8 cellular contexts compared by ENCODE assay signal in genomic region chr18:21704603-21705364, GRCh38. TPM values are rescaled to one million over a fixed set of nuclear protein-coding genes. Genes with fewer than 3 reads are reported as not detected.
DNase-seq lines count a peak whose midpoint lies in the region; TF ChIP-seq lines count a peak whose summit lies in the region.

TSS of gene ABHD3 (minus strand) at chr18:21704774. CDS start at chr18:21704665, 109 bp downstream.

- peak within 1 kb of the TSS; percentile 64 for H3K9ac ChIP-seq in SK-N-SH

- peak within 1 kb of the TSS; percentile 100 for H2AFZ ChIP-seq in SK-N-SH (ENCODE audit: low read depth)

- H3K79me2 ChIP-seq in SK-N-SH (ENCODE audit: insufficient read depth) = no peaks in the 10 kb centered on the region

- peak within 1 kb of the TSS; percentile 75 for H3K4me2 ChIP-seq in SK-N-SH

- no peaks in the 10 kb centered on the region for H4K20me1 ChIP-seq in SK-N-SH (ENCODE audit: insufficient read depth)

- H3K36me3 ChIP-seq in SK-N-SH (replicated peaks in 1 of 2; ENCODE audit: control insufficient read depth in 1 of 2, insufficient read depth in 2 of 2, low read length in 1 of 2) (no peaks in the 10 kb centered on the region), thymus (ENCODE audit: control insufficient read depth, insufficient read depth) (no peaks in the 10 kb centered on the region)

- TF ChIP-seq CTCF in HFF-Myc (IDR thresholded peaks at IDR 0.05; ENCODE audit: low read depth, low read length, missing control alignments) = no peak
- TF ChIP-seq CTCF in SK-N-SH (IDR thresholded peaks at IDR 0.05) = peak; percentile 33; the same call in 1 of the 2 replicates
- peak; percentile 58 for TF ChIP-seq CTCF in glutamatergic neuron (IDR thresholded peaks at IDR 0.05; ENCODE audit: partially characterized antibody, unreplicated experiment)
- TF ChIP-seq CTCF in osteocyte (IDR thresholded peaks at IDR 0.05) = peak; percentile 49

- no peaks in the 10 kb centered on the region for H3K9me2 ChIP-seq in SK-N-SH

- peaks cover 13% of the 10 kb centered on the region for H3F3A ChIP-seq in SK-N-SH (replicated peaks; ENCODE audit: insufficient read depth)

- no peak for DNase-seq in HFF-Myc (ENCODE audit: extremely low read depth, low read depth)
- peak; percentile 91 for DNase-seq in NAMALWA (ENCODE audit: low spot score)
- DNase-seq in SK-N-SH = peak; percentile 95
- DNase-seq in glutamatergic neuron = peak; percentile 92
- peak; percentile 97 for DNase-seq in osteocyte (ENCODE audit: extremely low spot score, unreplicated experiment)

- no peaks in the 10 kb centered on the region for H3K27me3 Mint-ChIP-seq in activated naive CD4-positive, alpha-beta T cell treated with anti-CD3 and anti-CD28 coated beads, Interleukin-2, amount 50 U/mL, for 24 hours
- H3K27me3 Mint-ChIP-seq in glutamatergic neuron (ENCODE audit: unreplicated experiment) (peaks cover 9% of the 10 kb centered on the region), osteocyte (ENCODE audit: unreplicated experiment) (no peaks in the 10 kb centered on the region)

- H3K27ac ChIP-seq in SK-N-SH (ENCODE audit: low read depth in 2 of 2, low read length in 1 of 2) = peak within 1 kb of the TSS; percentile 56 to 64
- H3K27ac ChIP-seq in thymus (ENCODE audit: low read depth) = peak within 1 kb of the TSS; percentile 95

- peak; percentile 7; the same call in 1 of the 2 replicates for TF ChIP-seq RAD21 in SK-N-SH (IDR thresholded peaks at IDR 0.05; ENCODE audit: low read length)

- H3K4me3 Mint-ChIP-seq in activated naive CD4-positive, alpha-beta T cell treated with anti-CD3 and anti-CD28 coated beads, Interleukin-2, amount 50 U/mL, for 24 hours = peak within 1 kb of the TSS; percentile 93
- peak within 1 kb of the TSS; percentile 90 for H3K4me3 Mint-ChIP-seq in glutamatergic neuron (ENCODE audit: unreplicated experiment)
- H3K4me3 Mint-ChIP-seq in osteocyte (ENCODE audit: unreplicated experiment) = peak within 1 kb of the TSS; percentile 87

- H3K4me1 Mint-ChIP-seq in activated naive CD4-positive, alpha-beta T cell treated with anti-CD3 and anti-CD28 coated beads, Interleukin-2, amount 50 U/mL, for 24 hours = peaks cover 26% of the 10 kb centered on the region
- H3K4me1 Mint-ChIP-seq in glutamatergic neuron (ENCODE audit: low read depth, unreplicated experiment) (peaks cover 12% of the 10 kb centered on the region), osteocyte (ENCODE audit: unreplicated experiment) (peaks cover 20% of the 10 kb centered on the region)

- CTCF ChIA-PET in SK-N-SH (lab: Yijun Ruan, JAX) = interaction anchor here (0.8 to 1.6 kb wide), 5 partner anchors 18 to 105 kb away, joined by 3 to 6 read pairs (median 3); partner anchors contain the start of gene ESCO1

- H3K4me1 ChIP-seq in SK-N-SH (ENCODE audit: control insufficient read depth in 1 of 2, insufficient read depth in 2 of 2, low read depth in 1 of 2, low read length in 1 of 2) (peaks cover 0 to 4% of the 10 kb centered on the region in 2 experiments; a peak in 2 of 4 replicates), thymus (ENCODE audit: control insufficient read depth, insufficient read depth, low read length) (peaks cover 14% of the 10 kb centered on the region)

- H3K4me3 ChIP-seq in GM08714 (ENCODE audit: low read length) (peak within 1 kb of the TSS; percentile 95), HFF-Myc (replicated peaks; ENCODE audit: low read depth, low read length) (peak within 1 kb of the TSS; percentile 69), SK-N-SH (ENCODE audit: low read depth in 2 of 2, low read length in 1 of 2) (peak within 1 kb of the TSS; percentile 71 to 87), thymus (ENCODE audit: low read length) (peak within 1 kb of the TSS; percentile 83)

- H3K9me3 Mint-ChIP-seq in activated naive CD4-positive, alpha-beta T cell treated with anti-CD3 and anti-CD28 coated beads, Interleukin-2, amount 50 U/mL, for 24 hours = no peaks in the 10 kb centered on the region
- H3K9me3 Mint-ChIP-seq in glutamatergic neuron (ENCODE audit: unreplicated experiment) (peaks cover 8% of the 10 kb centered on the region), osteocyte (ENCODE audit: unreplicated experiment) (no peaks in the 10 kb centered on the region)

- no peaks in the 10 kb centered on the region for H3K27me3 ChIP-seq in SK-N-SH (ENCODE audit: insufficient read depth)
- no peaks in the 10 kb centered on the region for H3K27me3 ChIP-seq in thymus (ENCODE audit: control insufficient read depth, insufficient read depth)

- no peaks in the 10 kb centered on the region for H3K9me3 ChIP-seq in SK-N-SH
- no peaks in the 10 kb centered on the region for H3K9me3 ChIP-seq in thymus (ENCODE audit: control insufficient read depth)

- POLR2A ChIA-PET in SK-N-SH (lab: Yijun Ruan, JAX) = interaction anchor here (0.6 to 1.5 kb wide), 4 partner anchors 9 to 104 kb away, joined by 3 to 17 read pairs (median 4); partner anchors contain the start of genes ESCO1 and MIB1

- H3K36me3 Mint-ChIP-seq in activated naive CD4-positive, alpha-beta T cell treated with anti-CD3 and anti-CD28 coated beads, Interleukin-2, amount 50 U/mL, for 24 hours = peaks cover 2% of the 10 kb centered on the region
- H3K36me3 Mint-ChIP-seq in glutamatergic neuron (ENCODE audit: unreplicated experiment) = no peaks in the 10 kb centered on the region
- H3K36me3 Mint-ChIP-seq in osteocyte (ENCODE audit: unreplicated experiment) = no peaks in the 10 kb centered on the region

- peak within 1 kb of the TSS; percentile 86 for H3K27ac Mint-ChIP-seq in activated naive CD4-positive, alpha-beta T cell treated with anti-CD3 and anti-CD28 coated beads, Interleukin-2, amount 50 U/mL, for 24 hours
- H3K27ac Mint-ChIP-seq in glutamatergic neuron (ENCODE audit: unreplicated experiment) = no peak within 1 kb of the TSS
- peak within 1 kb of the TSS; percentile 86 for H3K27ac Mint-ChIP-seq in osteocyte (ENCODE audit: unreplicated experiment)

- 17% methylated on average over 8 of the region's 60 CpGs for WGBS in SK-N-SH (ENCODE audit: low lambda C conversion rate)
- WGBS in thymus = 2% methylated on average over 60 of the region's 60 CpGs

- no peak for TF ChIP-seq EP300 in SK-N-SH (IDR thresholded peaks at IDR 0.05; ENCODE audit: borderline replicate concordance in 1 of 2, low read depth in 1 of 2, low read length in 1 of 2)

TF ChIP-seq in SK-N-SH, 30 proteins besides CTCF, POLR2A, EP300 and RAD21 (continues in another document):
- TF ChIP-seq ZBTB33 (IDR thresholded peaks at IDR 0.05; ENCODE audit: borderline replicate concordance, low read depth) = no peak
- TF ChIP-seq TEAD4 (IDR thresholded peaks at IDR 0.05; ENCODE audit: borderline replicate concordance, insufficient read depth) = no peak
- TF ChIP-seq SIN3A (IDR thresholded peaks at IDR 0.05; ENCODE audit: borderline replicate concordance, low read depth, low read length) = peak; percentile 36; the same call in 1 of the 2 replicates
- TF ChIP-seq IRF3 (IDR thresholded peaks at IDR 0.05; ENCODE audit: low read depth, low read length) = no peak
- no peak for TF ChIP-seq SMC3 (IDR thresholded peaks at IDR 0.05; ENCODE audit: low read depth, low read length)
- TF ChIP-seq USF1 (IDR thresholded peaks at IDR 0.05; ENCODE audit: borderline replicate concordance, low read depth) = no peak
- peak; percentile 65 for TF ChIP-seq MAX (IDR thresholded peaks at IDR 0.05; ENCODE audit: low read depth)
- no peak for TF ChIP-seq JUND (IDR thresholded peaks at IDR 0.05)
- peak; percentile 16; the same call in 1 of the 2 replicates for TF ChIP-seq ELF1 (IDR thresholded peaks at IDR 0.05)
- TF ChIP-seq RCOR1 (IDR thresholded peaks at IDR 0.05; ENCODE audit: low read length) = no peak
- no peak for TF ChIP-seq NFIC (IDR thresholded peaks at IDR 0.05; ENCODE audit: borderline replicate concordance)
- no peak for TF ChIP-seq EZH2phosphoT487 (IDR thresholded peaks at IDR 0.05; ENCODE audit: borderline replicate concordance, low read depth)

RNA-seq across cellular contexts. Expression of gene ABHD3, which starts in this region (rescaled TPM):
- polyA plus RNA-seq in SK-N-SH (2012; rRNA removed) (4.3 and 5.4 TPM in 2 replicates), thymus (77.9 TPM)
- 3.7 and 4.1 TPM in 2 replicates for polyA plus RNA-seq in SK-N-SH (2012; cell fraction: cytosol; rRNA removed)
- polyA plus RNA-seq in SK-N-SH (2012; cell fraction: nucleus; rRNA removed) = 10.9 and 17.4 TPM in 2 replicates
- total RNA-seq in glutamatergic neuron (ENCODE audit: unreplicated experiment) (12.7 TPM), osteocyte (8.8 and 10.0 TPM in 2 replicates)
